1 cellular context compared by ENCODE assay signal in genomic region chr6:45713981-45714685, GRCh38.
TF ChIP-seq lines count a peak whose summit lies in the region.

No MANE protein-coding gene starts in this region.

TF ChIP-seq in SK-N-SH, 30 proteins besides CTCF, POLR2A, EP300 and RAD21 (continued from another document):
- no peak for TF ChIP-seq REST (IDR thresholded peaks at IDR 0.05; ENCODE audit: low read depth, low read length)
- no peak for TF ChIP-seq GABPA (IDR thresholded peaks at IDR 0.05; ENCODE audit: low read depth)
- TF ChIP-seq SMC3 (IDR thresholded peaks at IDR 0.05; ENCODE audit: low read depth, low read length) = no peak
- no peak for TF ChIP-seq FOXJ3 (CRISPR knock-in tag; IDR thresholded peaks at IDR 0.05)
- no peak for TF ChIP-seq USF1 (IDR thresholded peaks at IDR 0.05; ENCODE audit: borderline replicate concordance, low read depth)
- no peak for TF ChIP-seq JUND (IDR thresholded peaks at IDR 0.05)
